12 cellular contexts compared by ENCODE assay signal in the genomic region with DNA sequence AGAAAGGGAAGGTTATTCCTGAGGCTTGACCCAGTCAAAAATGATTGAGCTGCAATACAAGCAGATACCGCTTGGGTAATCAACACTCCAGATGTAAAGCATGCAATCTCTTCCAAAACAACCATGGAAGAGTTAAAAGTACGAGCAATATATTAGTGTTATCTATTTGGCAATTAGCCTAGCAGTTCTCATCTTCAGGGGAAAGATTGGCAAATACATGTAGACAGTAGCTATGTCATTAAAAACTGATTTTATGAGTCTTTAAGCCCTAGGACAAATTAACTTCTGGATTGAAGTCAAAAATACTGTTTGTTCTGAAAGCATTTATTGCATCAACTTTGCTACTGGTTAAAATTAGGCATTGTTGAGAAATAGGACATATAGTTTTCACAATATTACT. TPM values are rescaled to one million over a fixed set of nuclear protein-coding genes. Genes with fewer than 3 reads are reported as not detected.
DNase-seq lines count a peak whose midpoint lies in the region; ATAC-seq, FAIRE-seq and TF ChIP-seq lines count a peak whose summit lies in the region.
"Had no signal": no experiment of that assay in that cellular context is flagged by ENCODE, and none has a peak within 500 bp of the region (broad histone marks: within the 10 kb centered on the region; RNA-seq: fewer than 3 reads in every experiment).

No MANE protein-coding gene starts in this region.

- H3K4me1 ChIP-seq in Loucy (ENCODE audit: insufficient read depth, low read length, poor library complexity, severe bottlenecking) (peaks cover 19% of the 10 kb centered on the region), K562 (replicated peaks in 1 of 2; ENCODE audit: control insufficient read depth in 2 of 2, insufficient read depth in 2 of 2, low read length in 2 of 2) (no peaks in the 10 kb centered on the region)
- H3K4me1 ChIP-seq: sigmoid colon had no signal

- peaks cover 0 to 23% (median 10%) of the 10 kb centered on the region in 3 donors for H3K36me3 Mint-ChIP-seq in naive thymus-derived CD8-positive, alpha-beta T cell

- no peak for TF ChIP-seq EP300 in K562 (IDR thresholded peaks at IDR 0.05; ENCODE audit: low read length)

- TF ChIP-seq RAD21 in K562 (CRISPR knock-in tag; conservative IDR thresholded peaks at IDR 0.05 in 1 of 2, IDR thresholded peaks at IDR 0.05 in 1 of 2): no peak

- in situ Hi-C loops in K562 (cut with MboI): no loop called here

- peaks cover 25 to 60% (median 58%) of the 10 kb centered on the region in 4 donors for H3K4me1 Mint-ChIP-seq in naive thymus-derived CD8-positive, alpha-beta T cell

- peaks cover 0 to 11% (median 2%) of the 10 kb centered on the region in 9 donors for H3K9me3 Mint-ChIP-seq in naive thymus-derived CD8-positive, alpha-beta T cell

- H3K27me3 ChIP-seq in Loucy (ENCODE audit: insufficient read depth, low read length, poor library complexity, severe bottlenecking): no peaks in the 10 kb centered on the region
- H3K27me3 ChIP-seq in K562 (ENCODE audit: control insufficient read depth in 2 of 2, insufficient read depth in 2 of 2, low read length in 2 of 2): no peaks in the 10 kb centered on the region
- H3K27me3 ChIP-seq: sigmoid colon had no signal

- POLR2A ChIA-PET in K562 (lab: Yijun Ruan, JAX): no interaction called here
- POLR2A ChIA-PET in naive thymus-derived CD8-positive, alpha-beta T cell (lab: Charles Lee): interaction anchor here (0.6 to 4.9 kb wide), 11 partner anchors 20 to 71 kb away, joined by 3 to 47 read pairs (median 5); a partner anchor contains a TSS

- H3K4me2 ChIP-seq in Loucy (ENCODE audit: low read depth, low read length, poor library complexity, severe bottlenecking) (peak overlapping the region; percentile 43), K562 (ENCODE audit: insufficient read depth, low read length) (no peak overlapping the region)

- no peaks in the 10 kb centered on the region for H3K27me3 Mint-ChIP-seq in naive thymus-derived CD8-positive, alpha-beta T cell

- peak overlapping the region; percentile 65 to 98 (median 93) for H3K27ac Mint-ChIP-seq in naive thymus-derived CD8-positive, alpha-beta T cell

- FAIRE-seq in K562 (lab: Jason Lieb, UNC): no peak
- FAIRE-seq: endothelial cell of umbilical vein had no signal

- H2AFZ ChIP-seq in Loucy (ENCODE audit: low read length) (no peak overlapping the region), K562 (ENCODE audit: low read depth, low read length) (no peak overlapping the region)

- H3K79me2 ChIP-seq in Loucy (ENCODE audit: insufficient read depth, low read length): no peaks in the 10 kb centered on the region
- no peaks in the 10 kb centered on the region for H3K79me2 ChIP-seq in K562 (ENCODE audit: control insufficient read depth, insufficient read depth, low read length)

- CTCF ChIA-PET in K562 (lab: Yijun Ruan, JAX; ENCODE audit: low intra/inter-chr PET ratio): no interaction called here

- DNase-seq in SIG-M5 treated with dmso at 0.1 percent for 504 hours (lab: John Stamatoyannopoulos, UW; ENCODE audit: unreplicated experiment) (peak; percentile 73), SIG-M5 (lab: John Stamatoyannopoulos, UW) (no peak), K562 (ENCODE audit: extremely low read depth in 1 of 4, low spot score in 3 of 4) (peak in 2 of 4 experiments; percentile 20 to 21), RPMI8226 (no peak), kidney glomerular epithelial cell (lab: John Stamatoyannopoulos, UW) (no peak), islet precursor cell (no peak)
- no peak for DNase-seq in naive thymus-derived CD8-positive, alpha-beta T cell
- DNase-seq: NCI-H1417 treated with DMSO at 0.1 percent for 48 hours, sigmoid colon had no signal

- no peaks in the 10 kb centered on the region for H4K20me1 ChIP-seq in Loucy (ENCODE audit: insufficient read depth, low read length, poor library complexity, severe bottlenecking)
- no peaks in the 10 kb centered on the region for H4K20me1 ChIP-seq in K562 (replicated peaks; ENCODE audit: control insufficient read depth, insufficient read depth, low read length)

- H3K9me3 ChIP-seq in Loucy (ENCODE audit: insufficient read depth, low read depth, low read length) (no peaks in the 10 kb centered on the region), K562 (replicated peaks; ENCODE audit: control insufficient read depth, insufficient read depth, low read depth, low read length) (no peaks in the 10 kb centered on the region)
- H3K9me3 ChIP-seq: sigmoid colon had no signal

- no TSS peak for BruUV-seq in K562 (replicated peaks; lab: Mats Ljungman, UMichigan)

- TF ChIP-seq POLR2A in K562 (conservative IDR thresholded peaks at IDR 0.05): no peak

- no peaks in the 10 kb centered on the region for H3K36me3 ChIP-seq in Loucy (ENCODE audit: insufficient read depth, low read length)
- no peaks in the 10 kb centered on the region for H3K36me3 ChIP-seq in K562 (ENCODE audit: control insufficient read depth, insufficient read depth, low read length)
- H3K36me3 ChIP-seq: sigmoid colon had no signal

- H3K9ac ChIP-seq in Loucy (ENCODE audit: low read depth, low read length, poor library complexity, severe bottlenecking) (no peak overlapping the region), K562 (ENCODE audit: insufficient read depth in 1 of 2, low read depth in 2 of 2, low read length in 2 of 2) (no peak overlapping the region)

- WGBS in K562 (ENCODE audit: insufficient coverage, low coverage, missing lambda C conversion rate): 17% methylated on average over 2 of the region's 2 CpGs

- H3K4me3 ChIP-seq in Loucy (ENCODE audit: low read length, poor library complexity, severe bottlenecking) (no peak overlapping the region), K562 (no peak overlapping the region)
- H3K4me3 ChIP-seq: sigmoid colon had no signal

- no peaks in the 10 kb centered on the region for H3F3A ChIP-seq in Loucy (ENCODE audit: low read depth)

- H3K9me1 ChIP-seq in K562 (ENCODE audit: control insufficient read depth, insufficient read depth, low read length): no peaks in the 10 kb centered on the region

- 0 out of 3 replicates have a peak, but pooled peaks have one; percentile 39 for ATAC-seq in K562
- ATAC-seq in naive thymus-derived CD8-positive, alpha-beta T cell: no peak

- H3K4me3 Mint-ChIP-seq in naive thymus-derived CD8-positive, alpha-beta T cell: peak overlapping the region in 8 of 10 donors; percentile 21 to 77 (median 60)

- no peak overlapping the region for H3K27ac ChIP-seq in K562 (ENCODE audit: extremely low read depth, low read depth, low read length)
- H3K27ac ChIP-seq: sigmoid colon had no signal

- TF ChIP-seq CTCF in Loucy (conservative IDR thresholded peaks at IDR 0.05; ENCODE audit: low read length) (no peak), K562 (IDR thresholded peaks at IDR 0.05 in 2 of 3, conservative IDR thresholded peaks at IDR 0.05 in 1 of 3; ENCODE audit: insufficient read depth in 2 of 3, low read depth in 1 of 3, low read length in 3 of 3) (no peak)

- H3K9me2 ChIP-seq in Loucy (replicated peaks; ENCODE audit: low read depth, low read length): no peaks in the 10 kb centered on the region

- intact Hi-C loops in K562 (cut with micrococcal nuclease): no loop called here

TF ChIP-seq in K562, 482 proteins besides CTCF, POLR2A, EP300 and RAD21 (continues in another document):
- TF ChIP-seq ZFP30 (CRISPR knock-in tag; IDR thresholded peaks at IDR 0.05; ENCODE audit: borderline replicate concordance): no peak
- no peak for TF ChIP-seq SRF (CRISPR knock-in tag; IDR thresholded peaks at IDR 0.05)

RNA-seq across cellular contexts. Expression of a gene that starts 9.3 kb away (rescaled TPM):
- not detected in 2 replicates for total RNA-seq in K562 (2011; cell fraction: chromatin; rRNA removed; ENCODE audit: low replicate concordance)
- not detected in 2 replicates for total RNA-seq in K562 (2011; cell fraction: nucleolus; rRNA removed)
- total RNA-seq in K562 (2011; cell fraction: nucleoplasm; rRNA removed): not detected in 2 replicates
- total RNA-seq in K562 (2014; rRNA removed): not detected in 2 replicates
- total RNA-seq in K562 (2014; rRNA removed; fragmentation: Illumina TruSeq; extraction: Trizol): not detected in 2 replicates
- total RNA-seq in K562 (2015; rRNA removed; fragmentation: Illumina TruSeq; extraction: Trizol): not detected in 2 replicates
- total RNA-seq in K562 (2021): not detected in 2 replicates
- not detected in 2 replicates for polyA plus RNA-seq in K562 (2011; rRNA removed)
- polyA plus RNA-seq in K562 (2011; cell fraction: cytosol; rRNA removed): not detected in 2 replicates
- polyA plus RNA-seq in K562 (2011; cell fraction: nucleus; rRNA removed): not detected in 2 replicates
- not detected in 2 replicates for polyA plus RNA-seq in K562 (2012)
- polyA plus RNA-seq in K562 (2014; fragmentation: Illumina TruSeq; extraction: Trizol): not detected in 2 replicates
- polyA plus RNA-seq in K562 (2014; fragmentation: Nextera tagmentation; extraction: Ambion mirVana): not detected
- not detected in 2 replicates for polyA plus RNA-seq in K562 (2014; rRNA removed)
- not detected in 2 replicates for polyA minus RNA-seq in K562 (2011; rRNA and poly(A)+ RNA removed)
- not detected in 2 replicates for polyA minus RNA-seq in K562 (2011; cell fraction: cytosol; rRNA and poly(A)+ RNA removed)
- polyA minus RNA-seq in K562 (2011; cell fraction: nucleus; rRNA and poly(A)+ RNA removed): not detected in 2 replicates
- total RNA-seq in naive thymus-derived CD8-positive, alpha-beta T cell: under 1 TPM in 1 of 2 experiments, not detected in 1; 0.31 TPM
- not detected for polyA plus RNA-seq in naive thymus-derived CD8-positive, alpha-beta T cell
- total RNA-seq: endothelial cell of umbilical vein, temporal lobe had no signal
- polyA plus RNA-seq: sigmoid colon had no signal

RNA-seq across cellular contexts. Expression of a gene that starts 43.7 kb away (rescaled TPM):
- 74.2 and 159 TPM in 2 replicates for total RNA-seq in K562 (2011; cell fraction: chromatin; rRNA removed; ENCODE audit: low replicate concordance)
- total RNA-seq in K562 (2011; cell fraction: nucleolus; rRNA removed): 72.0 and 82.6 TPM in 2 replicates
- total RNA-seq in K562 (2011; cell fraction: nucleoplasm; rRNA removed): 129 and 165 TPM in 2 replicates
- 710 and 743 TPM in 2 replicates for total RNA-seq in K562 (2014; rRNA removed)
- total RNA-seq in K562 (2014; rRNA removed; fragmentation: Illumina TruSeq; extraction: Trizol): 1,339 and 1,452 TPM in 2 replicates
- total RNA-seq in K562 (2015; rRNA removed; fragmentation: Illumina TruSeq; extraction: Trizol): 871 and 888 TPM in 2 replicates
- 919 and 939 TPM in 2 replicates for total RNA-seq in K562 (2021)
- polyA plus RNA-seq in K562 (2011; rRNA removed): 993 and 1,477 TPM in 2 replicates
- 303 and 725 TPM in 2 replicates for polyA plus RNA-seq in K562 (2011; cell fraction: cytosol; rRNA removed)
- polyA plus RNA-seq in K562 (2011; cell fraction: nucleus; rRNA removed): 114 and 246 TPM in 2 replicates
- polyA plus RNA-seq in K562 (2012): 674 and 1,073 TPM in 2 replicates
- 968 and 1,051 TPM in 2 replicates for polyA plus RNA-seq in K562 (2014; fragmentation: Illumina TruSeq; extraction: Trizol)
- polyA plus RNA-seq in K562 (2014; fragmentation: Nextera tagmentation; extraction: Ambion mirVana): 1,000 to 10,000 TPM; 2,666 to 2,680 TPM
- 875 and 947 TPM in 2 replicates for polyA plus RNA-seq in K562 (2014; rRNA removed)
- polyA minus RNA-seq in K562 (2011; rRNA and poly(A)+ RNA removed): 1,250 and 1,470 TPM in 2 replicates
- polyA minus RNA-seq in K562 (2011; cell fraction: cytosol; rRNA and poly(A)+ RNA removed): 267 and 360 TPM in 2 replicates
- 66.6 and 146 TPM in 2 replicates for polyA minus RNA-seq in K562 (2011; cell fraction: nucleus; rRNA and poly(A)+ RNA removed)
- total RNA-seq in naive thymus-derived CD8-positive, alpha-beta T cell: 1,000 to 10,000 TPM; 1,266 to 1,370 TPM
- 1,000 to 10,000 TPM; 1,691 to 2,368 (median 2,237) TPM for polyA plus RNA-seq in naive thymus-derived CD8-positive, alpha-beta T cell
